9 cellular contexts compared by ENCODE assay signal in genomic region chr1:26827663-26828062, GRCh38. TPM values are rescaled to one million over a fixed set of nuclear protein-coding genes. Genes with fewer than 3 reads are reported as not detected.
A peak's percentile ranks its signal among the peaks of the same experiment; 100 is the strongest.
DNase-seq lines count a peak whose midpoint lies in the region; ATAC-seq, FAIRE-seq and TF ChIP-seq lines count a peak whose summit lies in the region.
"Had no signal": no experiment of that assay in that cellular context is flagged by ENCODE, and none has a peak within 500 bp of the region (broad histone marks: within the 10 kb centered on the region; RNA-seq: fewer than 3 reads in every experiment).

No MANE protein-coding gene starts in this region.

- peaks cover 3% of the 10 kb centered on the region for H3K36me3 ChIP-seq in mucosa of stomach (ENCODE audit: control insufficient read depth, insufficient read depth, low read length)

- H3K9me3 ChIP-seq in A549 (no peaks in the 10 kb centered on the region), mucosa of stomach (ENCODE audit: control insufficient read depth, low read length) (no peaks in the 10 kb centered on the region)

- H3K27me3 ChIP-seq in mucosa of stomach (ENCODE audit: control insufficient read depth, insufficient read depth, low read length): no peaks in the 10 kb centered on the region

- TF ChIP-seq POLR2A in A549 (IDR thresholded peaks at IDR 0.05; ENCODE audit: low read length) (no peak), erythroblast (IDR thresholded peaks at IDR 0.05; ENCODE audit: low read length) (no peak)

- H3K9me3 Mint-ChIP-seq in IgD-negative memory B cell: no peaks in the 10 kb centered on the region

- POLR2A ChIA-PET in A549 (lab: Yijun Ruan, JAX): no interaction called here

- TF ChIP-seq RAD21 in A549 (conservative IDR thresholded peaks at IDR 0.05 in 1 of 2, IDR thresholded peaks at IDR 0.05 in 1 of 2): no peak

- peak overlapping the region; percentile 80 for H3K4me2 ChIP-seq in A549

- CTCF ChIA-PET in A549 (lab: Yijun Ruan, JAX): interaction anchor here (0.9 to 1.6 kb wide), 3 partner anchors 17 to 225 kb away, joined by 3 to 6 read pairs (median 4); no protein-coding TSS in a partner anchor

- no peak for ATAC-seq in A549
- no peak for ATAC-seq in GM19328 (IDR thresholded peaks at IDR 0.05; ENCODE audit: unreplicated experiment)
- no peak for ATAC-seq in HG02763 (IDR thresholded peaks at IDR 0.05; ENCODE audit: unreplicated experiment)

- no peak for TF ChIP-seq CTCF in A549 (IDR thresholded peaks at IDR 0.05)

- H3K27ac ChIP-seq in A549: peak overlapping the region; percentile 75 to 91
- peak overlapping the region; percentile 71 for H3K27ac ChIP-seq in cingulate gyrus (ENCODE audit: low read depth, low read length)

- peak overlapping the region; percentile 70 for H3K9ac ChIP-seq in mucosa of stomach (ENCODE audit: low read length)

- peak overlapping the region; percentile 81 to 95 (median 90) for H3K4me3 Mint-ChIP-seq in IgD-negative memory B cell

- H3K4me1 Mint-ChIP-seq in IgD-negative memory B cell: peaks cover 34 to 44% (median 37%) of the 10 kb centered on the region in 3 donors

- TF ChIP-seq EP300 in A549 (IDR thresholded peaks at IDR 0.05): no peak

- H3K4me3 ChIP-seq in A549 (peak overlapping the region; percentile 94), mucosa of stomach (ENCODE audit: low read length) (peak overlapping the region; percentile 26)

- no peak for FAIRE-seq in A549 (lab: Jason Lieb, UNC)

- 44% methylated on average over 11 of the region's 11 CpGs for WGBS in A549 (ENCODE audit: missing lambda C conversion rate)

- DNase-seq in A549 (ENCODE audit: low read depth in 1 of 2, low spot score in 1 of 2) (no peak), erythroblast (lab: John Stamatoyannopoulos, UW) (no peak)
- DNase-seq in activated CD4-positive, CD25-positive, alpha-beta regulatory T cell treated with anti-CD3 and anti-CD28 coated beads, Interleukin-2, amount 50 U/mL, for 72 hours: no peak
- DNase-seq: SW 1271 had no signal

- H3K27ac Mint-ChIP-seq in IgD-negative memory B cell: peak overlapping the region; percentile 85 to 95 (median 89)

- H3K4me1 ChIP-seq in A549 (peaks cover 34% of the 10 kb centered on the region), mucosa of stomach (ENCODE audit: control insufficient read depth, insufficient read depth, low read length) (peaks cover 37% of the 10 kb centered on the region)

- peaks cover 3% of the 10 kb centered on the region for H3K36me3 Mint-ChIP-seq in IgD-negative memory B cell

- H3K27me3 Mint-ChIP-seq in IgD-negative memory B cell: no peaks in the 10 kb centered on the region

TF ChIP-seq in A549, 52 proteins besides CTCF, POLR2A, EP300 and RAD21:
- TF ChIP-seq EHMT2 (IDR thresholded peaks at IDR 0.05; ENCODE audit: low read depth) (no peak), CEBPB (IDR thresholded peaks at IDR 0.05) (no peak), SMC3 (IDR thresholded peaks at IDR 0.05) (no peak), RCOR1 (IDR thresholded peaks at IDR 0.05; ENCODE audit: low read depth, low read length) (no peak), MYC (IDR thresholded peaks at IDR 0.05; ENCODE audit: borderline replicate concordance, low read length) (no peak), ZSCAN20 (CRISPR knock-in tag; IDR thresholded peaks at IDR 0.05) (no peak), MAZ (IDR thresholded peaks at IDR 0.05; ENCODE audit: borderline replicate concordance, low read depth, low read length) (no peak), GATA3 (IDR thresholded peaks at IDR 0.05; ENCODE audit: borderline replicate concordance) (no peak), FOSB (CRISPR knock-in tag; IDR thresholded peaks at IDR 0.05) (no peak), CHD4 (IDR thresholded peaks at IDR 0.05; ENCODE audit: borderline replicate concordance) (no peak), RARB (CRISPR knock-in tag; IDR thresholded peaks at IDR 0.05) (no peak), HOXB13 (CRISPR knock-in tag; IDR thresholded peaks at IDR 0.05; ENCODE audit: low read depth) (no peak), EHF (CRISPR knock-in tag; IDR thresholded peaks at IDR 0.05) (no peak), REST (IDR thresholded peaks at IDR 0.05) (no peak)
TF ChIP-seq in A549: peak in this region for 0.

RNA-seq across cellular contexts. Expression of gene ZDHHC18, which starts 1.2 kb away (rescaled TPM):
- 20.0 and 27.0 TPM in 2 replicates for polyA plus RNA-seq in A549 (2011; rRNA removed)
- 37.2 and 48.1 TPM in 2 replicates for polyA plus RNA-seq in A549 (2012; cell fraction: cytosol; rRNA removed)
- polyA plus RNA-seq in A549 (2012; cell fraction: nucleus; rRNA removed): 44.4 and 45.8 TPM in 2 replicates
- 15.0 to 16.2 TPM (median 15.7 TPM) in 3 replicates for polyA plus RNA-seq in A549 (2017; fragmentation: RNase III; extraction: RNeasy Plus Mini Kit Qiagen cat#74134 plus additional on column Dnase treatment)
- polyA minus RNA-seq in A549 (2011; rRNA and poly(A)+ RNA removed): 39.5 and 46.1 TPM in 2 replicates
- polyA plus RNA-seq in IgD-negative memory B cell: 4.3 TPM

RNA-seq across cellular contexts. Expression of gene SFN, which starts 35.3 kb away (rescaled TPM):
- polyA plus RNA-seq in A549 (2011; rRNA removed) (31.0 and 39.8 TPM in 2 replicates), A549 (2017; fragmentation: RNase III; extraction: RNeasy Plus Mini Kit Qiagen cat#74134 plus additional on column Dnase treatment) (114 to 150 TPM (median 141 TPM) in 3 replicates), IgD-negative memory B cell (not detected)
- polyA plus RNA-seq in A549 (2012; cell fraction: cytosol; rRNA removed): 193 and 209 TPM in 2 replicates
- 145 and 174 TPM in 2 replicates for polyA plus RNA-seq in A549 (2012; cell fraction: nucleus; rRNA removed)
- 17.4 and 26.5 TPM in 2 replicates for polyA minus RNA-seq in A549 (2011; rRNA and poly(A)+ RNA removed)

RNA-seq across cellular contexts. Expression of gene PIGV, which starts 39.9 kb away (rescaled TPM):
- polyA plus RNA-seq in A549 (2011; rRNA removed) (16.2 and 21.7 TPM in 2 replicates), A549 (2017; fragmentation: RNase III; extraction: RNeasy Plus Mini Kit Qiagen cat#74134 plus additional on column Dnase treatment) (6.1 to 7.0 TPM (median 6.6 TPM) in 3 replicates), IgD-negative memory B cell (10.6 TPM)
- polyA plus RNA-seq in A549 (2012; cell fraction: cytosol; rRNA removed): 4.3 and 7.3 TPM in 2 replicates
- 6.0 and 7.6 TPM in 2 replicates for polyA plus RNA-seq in A549 (2012; cell fraction: nucleus; rRNA removed)
- polyA minus RNA-seq in A549 (2011; rRNA and poly(A)+ RNA removed): 23.4 and 30.7 TPM in 2 replicates

Comparison
In these comparisons a context has a peak if more than half of its experiments do, and no peak if none do; other contexts are left out.
1. RNA of gene SFN, which starts 35.3 kb away (polyA plus RNA-seq): 31.0 to 209 TPM in A549; not detected in IgD-negative memory B cell (single experiment); every median in the first group is over 10 times any median in the second.